20 cellular contexts compared by ENCODE assay signal in the genomic region with DNA sequence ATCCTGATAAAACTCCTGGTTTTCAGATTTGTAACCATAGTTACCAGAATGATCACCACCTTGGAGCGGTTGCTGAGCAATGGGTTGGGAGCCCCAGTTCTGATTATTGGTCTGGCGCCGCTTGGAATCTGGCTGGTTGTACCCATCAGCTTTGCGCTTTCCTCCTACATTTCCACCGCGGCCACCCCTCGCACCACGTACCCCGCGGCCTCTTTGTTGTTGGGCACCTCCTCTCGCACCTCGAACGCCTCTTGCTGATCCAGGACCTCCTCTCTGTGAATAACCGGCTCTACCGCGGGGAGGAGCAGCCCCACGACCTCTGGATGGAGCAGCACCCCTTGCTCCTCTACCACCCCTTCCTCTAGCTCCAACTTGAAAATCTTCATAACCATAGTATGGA. TPM values are rescaled to one million over a fixed set of nuclear protein-coding genes. Genes with fewer than 3 reads are reported as not detected.
DNase-seq lines count a peak whose midpoint lies in the region; ATAC-seq, FAIRE-seq and TF ChIP-seq lines count a peak whose summit lies in the region.
"Had no signal": no experiment of that assay in that cellular context is flagged by ENCODE, and none has a peak within 500 bp of the region (broad histone marks: within the 10 kb centered on the region; RNA-seq: fewer than 3 reads in every experiment).

No MANE protein-coding gene starts in this region.

- intact Hi-C loops in activated CD4-positive, alpha-beta T cell treated with anti-CD3 and anti-CD28 coated beads for 36 hours (cut with DNase I, micrococcal nuclease), result no loop called here

- H3K36me3 Mint-ChIP-seq in activated CD4-positive, alpha-beta T cell treated with anti-CD3 and anti-CD28 coated beads for 36 hours (ENCODE audit: low read depth), result peaks cover 70% of the 10 kb centered on the region
- H3K36me3 Mint-ChIP-seq in activated naive CD8-positive, alpha-beta T cell treated with anti-CD3 and anti-CD28 coated beads for 36 hours, result peaks cover 45% of the 10 kb centered on the region
- peaks cover 85% of the 10 kb centered on the region for H3K36me3 Mint-ChIP-seq in nephron (ENCODE audit: low read depth)

- POLR2A ChIA-PET in activated CD4-positive, alpha-beta T cell treated with anti-CD3 and anti-CD28 coated beads for 36 hours (lab: Charles Lee), result no interaction called here

- H3K27me3 Mint-ChIP-seq in activated CD4-positive, alpha-beta T cell treated with anti-CD3 and anti-CD28 coated beads for 36 hours, result no peaks in the 10 kb centered on the region
- no peaks in the 10 kb centered on the region for H3K27me3 Mint-ChIP-seq in activated naive CD8-positive, alpha-beta T cell treated with anti-CD3 and anti-CD28 coated beads for 36 hours
- H3K27me3 Mint-ChIP-seq in nephron (ENCODE audit: low read depth), result no peaks in the 10 kb centered on the region
- H3K27me3 Mint-ChIP-seq: effector memory CD8-positive, alpha-beta T cell had no signal

- TF ChIP-seq CTCF in nephron (IDR thresholded peaks at IDR 0.05; ENCODE audit: unreplicated experiment in 3 of 3), result no peak

- peak; percentile 59 for FAIRE-seq in GM12891 (lab: Jason Lieb, UNC)
- FAIRE-seq: keratinocyte, RCC 7860 had no signal

- DNase-seq in activated CD4-positive, alpha-beta T cell treated with anti-CD3 and anti-CD28 coated beads for 36 hours, result no peak
- DNase-seq in activated CD4-positive, alpha-beta T cell treated with anti-CD3 and anti-CD28 coated beads, Interleukin-2, amount 50 U/mL, for 48 hours, result no peak
- no peak for DNase-seq in GM12891 (ENCODE audit: insufficient read length, low spot score)
- DNase-seq in activated naive CD8-positive, alpha-beta T cell treated with anti-CD3 and anti-CD28 coated beads for 36 hours, result no peak
- DNase-seq: 8988T; brain microvascular endothelial cell; effector memory CD8-positive, alpha-beta T cell; MG63; NCI-H1417 treated with DMSO at 0.1 percent for 48 hours; NCI-H2107; NCI-H524; occipital lobe; SJCRH30; stimulated activated naive CD4-positive, alpha-beta T cell treated with Interleukin-2 at 50 U/mL for 16 hours had no signal

- CTCF ChIA-PET in activated CD4-positive, alpha-beta T cell treated with anti-CD3 and anti-CD28 coated beads for 36 hours (lab: Charles Lee), result no interaction called here

- TF ChIP-seq POLR2A in GM12891 (IDR thresholded peaks at IDR 0.05; ENCODE audit: low read depth, low read length), result no peak

- peaks cover 14% of the 10 kb centered on the region for H3K4me1 Mint-ChIP-seq in activated CD4-positive, alpha-beta T cell treated with anti-CD3 and anti-CD28 coated beads for 36 hours
- peaks cover 14% of the 10 kb centered on the region for H3K4me1 Mint-ChIP-seq in activated naive CD8-positive, alpha-beta T cell treated with anti-CD3 and anti-CD28 coated beads for 36 hours
- no peaks in the 10 kb centered on the region for H3K4me1 Mint-ChIP-seq in nephron

- H3K9me3 Mint-ChIP-seq in activated CD4-positive, alpha-beta T cell treated with anti-CD3 and anti-CD28 coated beads for 36 hours (ENCODE audit: low read depth), result no peaks in the 10 kb centered on the region
- no peaks in the 10 kb centered on the region for H3K9me3 Mint-ChIP-seq in activated naive CD8-positive, alpha-beta T cell treated with anti-CD3 and anti-CD28 coated beads for 36 hours
- H3K9me3 Mint-ChIP-seq in nephron, result no peaks in the 10 kb centered on the region
- H3K9me3 Mint-ChIP-seq: effector memory CD8-positive, alpha-beta T cell had no signal

- H3K27ac Mint-ChIP-seq in activated CD4-positive, alpha-beta T cell treated with anti-CD3 and anti-CD28 coated beads for 36 hours, result peak overlapping the region; percentile 13
- H3K27ac Mint-ChIP-seq in activated naive CD8-positive, alpha-beta T cell treated with anti-CD3 and anti-CD28 coated beads for 36 hours, result peak overlapping the region; percentile 22
- peak overlapping the region in 2 of 3 experiments; percentile 21 to 45 for H3K27ac Mint-ChIP-seq in nephron

- no peak for ATAC-seq in activated CD4-positive, alpha-beta T cell treated with anti-CD3 and anti-CD28 coated beads for 36 hours
- no peak for ATAC-seq in HG03460 (IDR thresholded peaks at IDR 0.05; ENCODE audit: unreplicated experiment)
- no peak for ATAC-seq in HG02973 (IDR thresholded peaks at IDR 0.05; ENCODE audit: unreplicated experiment)
- no peak for ATAC-seq in HG02870 (IDR thresholded peaks at IDR 0.05; ENCODE audit: unreplicated experiment)
- ATAC-seq: effector memory CD8-positive, alpha-beta T cell had no signal

- H3K4me3 Mint-ChIP-seq in activated CD4-positive, alpha-beta T cell treated with anti-CD3 and anti-CD28 coated beads for 36 hours, result peak overlapping the region; percentile 12
- H3K4me3 Mint-ChIP-seq in activated naive CD8-positive, alpha-beta T cell treated with anti-CD3 and anti-CD28 coated beads for 36 hours, result no peak overlapping the region
- H3K4me3 Mint-ChIP-seq in nephron, result no peak overlapping the region
- H3K4me3 Mint-ChIP-seq: effector memory CD8-positive, alpha-beta T cell had no signal

TF ChIP-seq in GM12891, 5 proteins besides CTCF, POLR2A, EP300 and RAD21:
- no peak for TF ChIP-seq TAF1 (IDR thresholded peaks at IDR 0.05; ENCODE audit: low read depth, low read length)
- peak; percentile 48; the same call in 1 of the 2 replicates for TF ChIP-seq POLR2AphosphoS5 (IDR thresholded peaks at IDR 0.05; ENCODE audit: low read depth, low read length)

RNA-seq across cellular contexts. Expression of a gene that starts 21.1 kb away (rescaled TPM):
- 10 to 100 TPM; 38.4 to 54.7 TPM for total RNA-seq in activated CD4-positive, alpha-beta T cell treated with anti-CD3 and anti-CD28 coated beads for 36 hours
- 38.7 TPM for polyA plus RNA-seq in GM12891 (2012; ENCODE audit: low read depth, missing spikeins)
- total RNA-seq in activated naive CD8-positive, alpha-beta T cell treated with anti-CD3 and anti-CD28 coated beads for 36 hours, result 10 to 100 TPM; 50.0 to 52.8 TPM

RNA-seq across cellular contexts. Expression of a gene that starts 27.9 kb away (rescaled TPM):
- total RNA-seq in activated CD4-positive, alpha-beta T cell treated with anti-CD3 and anti-CD28 coated beads for 36 hours, result 100 to 1,000 TPM; 156 to 191 TPM
- polyA plus RNA-seq in GM12891 (2012; ENCODE audit: low read depth, missing spikeins), result 63.3 TPM
- total RNA-seq in activated naive CD8-positive, alpha-beta T cell treated with anti-CD3 and anti-CD28 coated beads for 36 hours, result 100 to 1,000 TPM; 271 to 278 TPM
